18 cellular contexts compared by ENCODE assay signal in genomic region chr2:227376911-227377396, GRCh38. TPM values are rescaled to one million over a fixed set of nuclear protein-coding genes. Genes with fewer than 3 reads are reported as not detected.
DNase-seq lines count a peak whose midpoint lies in the region; ATAC-seq and TF ChIP-seq lines count a peak whose summit lies in the region.
"Had no signal": no experiment of that assay in that cellular context is flagged by ENCODE, and none has a peak within 500 bp of the region (broad histone marks: within the 10 kb centered on the region; RNA-seq: fewer than 3 reads in every experiment).

No MANE protein-coding gene starts in this region.

- no peak for TF ChIP-seq EP300 in SK-N-SH (IDR thresholded peaks at IDR 0.05; ENCODE audit: borderline replicate concordance in 1 of 2, low read depth in 1 of 2, low read length in 1 of 2)
- TF ChIP-seq EP300 in tibial nerve (IDR thresholded peaks at IDR 0.05) = no peak

- H3K4me2 ChIP-seq in SK-N-SH = 0 out of 2 replicates have a peak overlapping the region, but pooled peaks have one; percentile 6

- TF ChIP-seq RAD21 in SK-N-SH (IDR thresholded peaks at IDR 0.05; ENCODE audit: low read length) = no peak

- H3K9ac ChIP-seq in SK-N-SH = no peak overlapping the region

- H3K4me1 ChIP-seq in BE2C = peaks cover 9% of the 10 kb centered on the region; the same call in 1 of the 2 replicates
- peaks cover 4 to 25% of the 10 kb centered on the region in 2 experiments; a peak in 2 of 4 replicates for H3K4me1 ChIP-seq in SK-N-SH (ENCODE audit: control insufficient read depth in 1 of 2, insufficient read depth in 2 of 2, low read depth in 1 of 2, low read length in 1 of 2)
- no peaks in the 10 kb centered on the region for H3K4me1 ChIP-seq in tibial nerve
- H3K4me1 ChIP-seq: esophagus muscularis mucosa had no signal

- ATAC-seq in GM18511 (IDR thresholded peaks at IDR 0.05; ENCODE audit: unreplicated experiment) = no peak
- ATAC-seq: naive thymus-derived CD4-positive, alpha-beta T cell; sciatic nerve had no signal

- DNase-seq in BE2C (peak; percentile 46), LHCN-M2 (ENCODE audit: low read depth) (peak; percentile 41), SK-N-SH (no peak), foreskin fibroblast (peak; percentile 12 to 39), NAMALWA (ENCODE audit: low spot score) (no peak), tibial nerve (ENCODE audit: low spot score in 2 of 2) (no peak)
- DNase-seq in stimulated activated naive CD4-positive, alpha-beta T cell (lab: John Stamatoyannopoulos, UW) = no peak
- DNase-seq: activated CD4-positive, alpha-beta memory T cell treated with anti-CD3 and anti-CD28 coated beads for 36 hours; activated naive CD4-positive, alpha-beta T cell treated with anti-CD3 and anti-CD28 coated beads, Interleukin-2, amount 10 ng/mL, durations not matched to agents 7 days and 5 days; central memory CD4-positive, alpha-beta T cell; naive thymus-derived CD4-positive, alpha-beta T cell; NCI-H1092 had no signal

- no peaks in the 10 kb centered on the region for H3K9me3 ChIP-seq in BE2C
- no peaks in the 10 kb centered on the region for H3K9me3 ChIP-seq in SK-N-SH
- H3K9me3 ChIP-seq in tibial nerve = no peaks in the 10 kb centered on the region
- H3K9me3 ChIP-seq: esophagus muscularis mucosa had no signal

- no peaks in the 10 kb centered on the region for H3K9me2 ChIP-seq in SK-N-SH

- peaks cover 3% of the 10 kb centered on the region for H3F3A ChIP-seq in SK-N-SH (replicated peaks; ENCODE audit: insufficient read depth)

- POLR2A ChIA-PET in SK-N-SH (lab: Yijun Ruan, JAX) = no interaction called here

- TF ChIP-seq CTCF in BE2C (IDR thresholded peaks at IDR 0.05; ENCODE audit: low read depth, low read length) = no peak
- TF ChIP-seq CTCF in SK-N-SH (IDR thresholded peaks at IDR 0.05) = no peak
- TF ChIP-seq CTCF in foreskin fibroblast (IDR thresholded peaks at IDR 0.05; ENCODE audit: low read depth, low read length) = no peak
- TF ChIP-seq CTCF in tibial nerve (IDR thresholded peaks at IDR 0.05) = no peak

- H3K4me3 ChIP-seq in BE2C (ENCODE audit: low read depth, low read length) (no peak overlapping the region), SK-N-SH (ENCODE audit: low read depth in 2 of 2, low read length in 1 of 2) (no peak overlapping the region), foreskin fibroblast (ENCODE audit: low read depth in 1 of 2, low read length in 2 of 2) (no peak overlapping the region), tibial nerve (no peak overlapping the region)
- H3K4me3 ChIP-seq: esophagus muscularis mucosa had no signal

- 52% methylated on average over 6 of the region's 6 CpGs for WGBS in SK-N-SH (ENCODE audit: low lambda C conversion rate)
- 68 to 71% methylated on average over 6 of the region's 6 CpGs for WGBS in tibial nerve, 2 donors

- CTCF ChIA-PET in SK-N-SH (lab: Yijun Ruan, JAX) = interaction anchor here (0.5 to 2.7 kb wide), 3 partner anchors 10 to 89 kb away, joined by 3 to 12 read pairs (median 3); no protein-coding TSS in a partner anchor

- no peak for TF ChIP-seq POLR2A in tibial nerve (IDR thresholded peaks at IDR 0.05)

- H3K36me3 ChIP-seq in BE2C = no peaks in the 10 kb centered on the region
- no peaks in the 10 kb centered on the region for H3K36me3 ChIP-seq in SK-N-SH (replicated peaks in 1 of 2; ENCODE audit: control insufficient read depth in 1 of 2, insufficient read depth in 2 of 2, low read length in 1 of 2)
- H3K36me3 ChIP-seq in tibial nerve = no peaks in the 10 kb centered on the region
- H3K36me3 ChIP-seq: esophagus muscularis mucosa had no signal

- no peaks in the 10 kb centered on the region for H3K79me2 ChIP-seq in SK-N-SH (ENCODE audit: insufficient read depth)

- no peaks in the 10 kb centered on the region for H4K20me1 ChIP-seq in SK-N-SH (ENCODE audit: insufficient read depth)

- H3K27me3 ChIP-seq in BE2C (no peaks in the 10 kb centered on the region; the same call in 1 of the 2 replicates), SK-N-SH (ENCODE audit: insufficient read depth) (no peaks in the 10 kb centered on the region), tibial nerve (no peaks in the 10 kb centered on the region)

- 0 out of 2 replicates have a peak overlapping the region, but pooled peaks have one; percentile 38 for H2AFZ ChIP-seq in SK-N-SH (ENCODE audit: low read depth)

- H3K27ac ChIP-seq in SK-N-SH (ENCODE audit: low read depth in 2 of 2, low read length in 1 of 2) (no peak overlapping the region), tibial nerve (no peak overlapping the region)
- H3K27ac ChIP-seq: esophagus muscularis mucosa had no signal

TF ChIP-seq in SK-N-SH, 30 proteins besides CTCF, POLR2A, EP300 and RAD21:
- no peak for TF ChIP-seq POLR2AphosphoS5 (IDR thresholded peaks at IDR 0.05; ENCODE audit: low read depth, low read length)
- no peak for TF ChIP-seq TCF12 (IDR thresholded peaks at IDR 0.05)
- 0 out of 2 replicates have a peak, but pooled peaks have one; percentile 19 for TF ChIP-seq NFIC (IDR thresholded peaks at IDR 0.05; ENCODE audit: borderline replicate concordance)
- TF ChIP-seq, protein P1, sequence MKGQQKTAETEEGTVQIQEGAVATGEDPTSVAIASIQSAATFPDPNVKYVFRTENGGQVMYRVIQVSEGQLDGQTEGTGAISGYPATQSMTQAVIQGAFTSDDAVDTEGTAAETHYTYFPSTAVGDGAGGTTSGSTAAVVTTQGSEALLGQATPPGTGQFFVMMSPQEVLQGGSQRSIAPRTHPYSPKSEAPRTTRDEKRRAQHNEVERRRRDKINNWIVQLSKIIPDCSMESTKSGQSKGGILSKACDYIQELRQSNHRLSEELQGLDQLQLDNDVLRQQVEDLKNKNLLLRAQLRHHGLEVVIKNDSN (IDR thresholded peaks at IDR 0.05; ENCODE audit: borderline replicate concordance, low read depth) = no peak
- no peak for TF ChIP-seq SIN3A (IDR thresholded peaks at IDR 0.05; ENCODE audit: borderline replicate concordance, low read depth, low read length)
- TF ChIP-seq JUND (IDR thresholded peaks at IDR 0.05) = no peak
- TF ChIP-seq RFX5 (IDR thresholded peaks at IDR 0.05; ENCODE audit: low read length) = no peak

RNA-seq across cellular contexts. Expression of gene TM4SF20, which starts 2.2 kb away (rescaled TPM):
- not detected for polyA plus RNA-seq in BE2C (2012; ENCODE audit: insufficient read depth, insufficient read length, low read depth)
- total RNA-seq in LHCN-M2 (2014; rRNA removed) = not detected in 2 replicates
- polyA plus RNA-seq in LHCN-M2 (2012) = 0.32 TPM
- polyA plus RNA-seq in SK-N-SH (2012; rRNA removed) = 0.03 and 0.13 TPM in 2 replicates
- 0.14 and 0.17 TPM in 2 replicates for polyA plus RNA-seq in SK-N-SH (2012; cell fraction: cytosol; rRNA removed)
- 0.07 and 0.08 TPM in 2 replicates for polyA plus RNA-seq in SK-N-SH (2012; cell fraction: nucleus; rRNA removed)
- not detected for total RNA-seq in tibial nerve
- total RNA-seq: activated CD4-positive, alpha-beta memory T cell treated with anti-CD3 and anti-CD28 coated beads for 36 hours; esophagus muscularis mucosa; naive thymus-derived CD4-positive, alpha-beta T cell; OCI-LY7; sciatic nerve; temporal lobe had no signal
- polyA plus RNA-seq: keratinocyte had no signal

RNA-seq across cellular contexts. Expression of gene SCYGR1, which starts 10.8 kb away (rescaled TPM):
- not detected for polyA plus RNA-seq in BE2C (2012; ENCODE audit: insufficient read depth, insufficient read length, low read depth)
- total RNA-seq in LHCN-M2 (2014; rRNA removed) (not detected in 2 replicates), tibial nerve (not detected)
- polyA plus RNA-seq in LHCN-M2 (2012) = not detected
- polyA plus RNA-seq in SK-N-SH (2012; rRNA removed) = not detected in 2 replicates
- not detected in 2 replicates for polyA plus RNA-seq in SK-N-SH (2012; cell fraction: cytosol; rRNA removed)
- polyA plus RNA-seq in SK-N-SH (2012; cell fraction: nucleus; rRNA removed) = not detected in 2 replicates
- total RNA-seq: activated CD4-positive, alpha-beta memory T cell treated with anti-CD3 and anti-CD28 coated beads for 36 hours; esophagus muscularis mucosa; naive thymus-derived CD4-positive, alpha-beta T cell; OCI-LY7; sciatic nerve; temporal lobe had no signal
- polyA plus RNA-seq: keratinocyte; naive thymus-derived CD4-positive, alpha-beta T cell had no signal

RNA-seq across cellular contexts. Expression of gene MFF, which starts 51.9 kb away (rescaled TPM):
- 61.3 TPM for polyA plus RNA-seq in BE2C (2012; ENCODE audit: insufficient read depth, insufficient read length, low read depth)
- 90.2 and 96.8 TPM in 2 replicates for total RNA-seq in LHCN-M2 (2014; rRNA removed)
- 55.0 TPM for polyA plus RNA-seq in LHCN-M2 (2012)
- polyA plus RNA-seq in SK-N-SH (2012; rRNA removed) = 51.0 and 51.5 TPM in 2 replicates
- polyA plus RNA-seq in SK-N-SH (2012; cell fraction: cytosol; rRNA removed) = 56.4 and 67.7 TPM in 2 replicates
- polyA plus RNA-seq in SK-N-SH (2012; cell fraction: nucleus; rRNA removed) = 50.5 and 79.4 TPM in 2 replicates
- 100 to 1,000 TPM in 3 of 4 donors, 10 to 100 TPM in 1; 98.1 to 124 (median 103) TPM for total RNA-seq in tibial nerve

Comparison
In these comparisons a context has a peak if more than half of its experiments do, and no peak if none do; other contexts are left out.
1. DNase-seq: peak in BE2C (single experiment), LHCN-M2 (single experiment) and foreskin fibroblast (2 of 2); none in SK-N-SH (single experiment), stimulated activated naive CD4-positive, alpha-beta T cell (0 of 6), NAMALWA (single experiment) and tibial nerve (0 of 2).